In the genomic region with DNA sequence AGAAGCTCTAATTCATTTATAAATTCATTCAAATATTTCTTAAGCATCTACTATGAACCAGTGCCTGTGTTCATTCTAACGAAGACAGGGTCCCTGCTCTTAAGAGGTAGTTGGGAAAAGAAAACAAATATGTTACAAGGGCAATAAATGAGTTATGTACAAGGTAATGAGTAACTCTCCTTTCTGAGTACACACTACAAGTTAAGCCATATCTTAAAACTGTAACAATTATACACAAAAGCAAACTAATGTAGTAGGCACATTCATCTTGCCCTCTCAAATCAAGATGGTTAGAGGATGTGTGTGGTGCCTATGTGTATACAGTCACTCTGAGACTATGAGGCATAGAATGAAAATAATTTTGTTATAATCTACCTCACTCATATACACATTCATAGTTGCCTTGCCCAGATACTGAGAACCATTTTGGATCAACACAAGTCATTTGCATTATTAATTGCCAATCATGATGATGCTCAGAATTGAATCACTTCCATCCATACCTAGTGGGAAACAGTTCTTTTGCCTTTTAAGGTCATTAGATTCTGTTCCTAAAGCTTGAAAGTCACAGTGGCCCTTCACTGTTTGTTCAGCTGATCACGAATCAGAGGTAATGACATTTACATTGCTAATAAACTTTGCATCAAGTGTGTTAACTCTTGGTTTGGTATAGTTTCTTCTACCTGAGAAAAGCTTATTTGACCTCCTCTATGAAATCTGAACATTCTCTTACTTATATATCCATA, we compare ENCODE assay signal across 20 cellular contexts.
DNase-seq lines count a peak whose midpoint lies in the region; ATAC-seq and TF ChIP-seq lines count a peak whose summit lies in the region.
"Had no signal": no experiment of that assay in that cellular context is flagged by ENCODE, and none has a peak within 500 bp of the region (broad histone marks: within the 10 kb centered on the region; RNA-seq: fewer than 3 reads in every experiment).

No MANE protein-coding gene starts in this region.

- H2AK9ac ChIP-seq in IMR-90 (replicated peaks; ENCODE audit: low read depth, low read length, poor library complexity), result no peak overlapping the region

- H3K4me3 ChIP-seq in IMR-90 (ENCODE audit: insufficient read depth, low read depth, low read length), result no peak overlapping the region
- no peak overlapping the region for H3K4me3 ChIP-seq in mucosa of descending colon
- H3K4me3 ChIP-seq: MG63, PC-9 had no signal

- no peak overlapping the region for H2BK15ac ChIP-seq in IMR-90 (ENCODE audit: low read depth, low read length)

- no peaks in the 10 kb centered on the region for H3K36me3 ChIP-seq in IMR-90 (ENCODE audit: control insufficient read depth, insufficient read depth, low read length)
- no peaks in the 10 kb centered on the region for H3K36me3 ChIP-seq in mucosa of descending colon (ENCODE audit: low read depth)
- H3K36me3 ChIP-seq: MG63 had no signal

- H4K8ac ChIP-seq in IMR-90 (ENCODE audit: low read depth in 2 of 2, low read length in 2 of 2), result no peak overlapping the region

- no peak overlapping the region for H3K27ac ChIP-seq in IMR-90 (ENCODE audit: insufficient read depth, low read length)
- H3K27ac ChIP-seq: PC-9, RWPE1 had no signal

- H3K4ac ChIP-seq in IMR-90 (ENCODE audit: low read depth, low read length), result no peak overlapping the region

- in situ Hi-C loops in IMR-90 (cut with MboI; ENCODE audit: low sequenced_read_pairs), result no loop called here

- CTCF ChIA-PET in IMR-90 (lab: Yijun Ruan, JAX), result interaction anchor here (0.6 kb wide), 1 partner anchor 164 kb away, joined by 5 read pairs; no protein-coding TSS in a partner anchor

- no peak overlapping the region for H3K56ac ChIP-seq in IMR-90 (ENCODE audit: extremely low read depth, insufficient read depth, low read length)

- H2BK120ac ChIP-seq in IMR-90 (ENCODE audit: low read depth, low read length), result no peak overlapping the region

- WGBS in IMR-90 (ENCODE audit: extremely low coverage in 2 of 2, insufficient read length in 1 of 2), 2 experiments, result no CpG with 5 or more reads among the region's 2 CpGs

- H2BK20ac ChIP-seq in IMR-90 (ENCODE audit: low read depth, low read length), result no peak overlapping the region

- intact Hi-C loops in IMR-90 (cut with micrococcal nuclease) (no loop called here), mucosa of descending colon (cut with DNase I, micrococcal nuclease) (no loop called here), Right ventricle myocardium inferior (cut with DNase I) (loop anchor here (10.0 kb wide), 1 partner anchor 154 kb away; no protein-coding TSS in a partner anchor)

- no peak overlapping the region for H3K4me2 ChIP-seq in IMR-90 (ENCODE audit: low read depth, low read length)
- H3K4me2 ChIP-seq: PC-9 had no signal

- H3K9me3 ChIP-seq in IMR-90 (ENCODE audit: control insufficient read depth, insufficient read depth, low read length), result no peaks in the 10 kb centered on the region
- no peaks in the 10 kb centered on the region for H3K9me3 ChIP-seq in mucosa of descending colon
- H3K9me3 ChIP-seq: Caco-2, MG63 had no signal

- TF ChIP-seq RAD21 in IMR-90 (IDR thresholded peaks at IDR 0.05; ENCODE audit: low read length), result no peak

- H2BK5ac ChIP-seq in IMR-90 (ENCODE audit: low read depth, low read length, poor library complexity, severe bottlenecking), result no peak overlapping the region

- TF ChIP-seq POLR2A in IMR-90 (IDR thresholded peaks at IDR 0.05; ENCODE audit: low read depth, low read length), result no peak

- H3K27me3 ChIP-seq in IMR-90 (ENCODE audit: control insufficient read depth, insufficient read depth, low read length), result no peaks in the 10 kb centered on the region
- H3K27me3 ChIP-seq: MG63 had no signal

- H4K5ac ChIP-seq in IMR-90 (ENCODE audit: low read depth, low read length), result no peak overlapping the region; the same call in 1 of the 2 replicates

- no peak overlapping the region for H2AK5ac ChIP-seq in IMR-90 (ENCODE audit: low read depth, low read length)

- no peaks in the 10 kb centered on the region for H3K79me1 ChIP-seq in IMR-90 (ENCODE audit: low read depth in 1 of 2, low read length in 2 of 2)

- H4K20me1 ChIP-seq in IMR-90 (ENCODE audit: insufficient read depth, low read length), result no peaks in the 10 kb centered on the region

- POLR2A ChIA-PET in IMR-90 (lab: Charles Lee; ENCODE audit: unreplicated experiment), result no interaction called here

- DNase-seq in IMR-90, result no peak
- DNase-seq in kidney glomerular epithelial cell (lab: John Stamatoyannopoulos, UW), result peak; percentile 22
- no peak for DNase-seq in mucosa of descending colon
- DNase-seq in Right ventricle myocardium inferior (ENCODE audit: missing footprints), result no peak
- no peak for DNase-seq in NCI-H774 (lab: John Stamatoyannopoulos, UW)
- DNase-seq in CD1c-positive myeloid dendritic cell (ENCODE audit: extremely low spot score), result no peak
- DNase-seq: C1 segment of cervical spinal cord; Caco-2; CD8-positive, alpha-beta T cell; DMS79 treated with DMSO at 0.1 percent for 48 hours; GF-D8; KBM-7; MG63; NCI-H2029; NCI-H446 treated with DMSO at 0.1 percent for 48 hours; NCI-H526; PC-9; SHP77 treated with DMSO at 0.1 percent for 48 hours had no signal

- H3K14ac ChIP-seq in IMR-90 (replicated peaks; ENCODE audit: low read depth, low read length), result 0 out of 2 replicates have a peak overlapping the region, but pooled peaks have one; percentile 37

- no peak overlapping the region for H3K9ac ChIP-seq in IMR-90 (ENCODE audit: low read depth, low read length)

- dilution Hi-C loops in IMR-90 (cut with HindIII; ENCODE audit: low sequenced_read_pairs, unreplicated experiment), result no loop called here

- no peak overlapping the region for H4K91ac ChIP-seq in IMR-90 (ENCODE audit: insufficient read depth, low read depth, low read length)

- H3K9me1 ChIP-seq in IMR-90 (ENCODE audit: insufficient read depth, low read length), result no peaks in the 10 kb centered on the region

- H3K23ac ChIP-seq in IMR-90 (ENCODE audit: low read depth, low read length), result no peak overlapping the region

- no peak overlapping the region for H3K18ac ChIP-seq in IMR-90 (ENCODE audit: low read depth, low read length)

- H2AFZ ChIP-seq in IMR-90 (replicated peaks; ENCODE audit: low read length, poor library complexity), result no peak overlapping the region
- H2AFZ ChIP-seq: PC-9 had no signal

- H3K4me1 ChIP-seq in IMR-90 (ENCODE audit: control insufficient read depth, insufficient read depth, low read length), result peaks cover 5% of the 10 kb centered on the region; the same call in 1 of the 2 replicates
- peaks cover 5% of the 10 kb centered on the region for H3K4me1 ChIP-seq in mucosa of descending colon (ENCODE audit: low read depth)

- BruUV-seq in IMR-90 (replicated peaks; lab: Mats Ljungman, UMichigan), result no TSS peak

- no peak for ATAC-seq in IMR-90 (ENCODE audit: low read depth)
- ATAC-seq in mucosa of descending colon, result peak; percentile 70
- no peak for ATAC-seq in Right ventricle myocardium inferior
- no peak for ATAC-seq in GM19328 (IDR thresholded peaks at IDR 0.05; ENCODE audit: unreplicated experiment)
- ATAC-seq: CD8-positive, alpha-beta T cell had no signal

- TF ChIP-seq CTCF in IMR-90 (conservative IDR thresholded peaks at IDR 0.05; ENCODE audit: low read depth, low read length) (no peak), mucosa of descending colon (IDR thresholded peaks at IDR 0.05) (no peak)

TF ChIP-seq in IMR-90, 13 proteins besides CTCF, POLR2A, EP300 and RAD21:
- TF ChIP-seq CEBPB (IDR thresholded peaks at IDR 0.05; ENCODE audit: low read depth, low read length), result no peak
- TF ChIP-seq, protein P1, sequence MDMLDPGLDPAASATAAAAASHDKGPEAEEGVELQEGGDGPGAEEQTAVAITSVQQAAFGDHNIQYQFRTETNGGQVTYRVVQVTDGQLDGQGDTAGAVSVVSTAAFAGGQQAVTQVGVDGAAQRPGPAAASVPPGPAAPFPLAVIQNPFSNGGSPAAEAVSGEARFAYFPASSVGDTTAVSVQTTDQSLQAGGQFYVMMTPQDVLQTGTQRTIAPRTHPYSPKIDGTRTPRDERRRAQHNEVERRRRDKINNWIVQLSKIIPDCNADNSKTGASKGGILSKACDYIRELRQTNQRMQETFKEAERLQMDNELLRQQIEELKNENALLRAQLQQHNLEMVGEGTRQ (IDR thresholded peaks at IDR 0.05; ENCODE audit: low read depth, low read length), result no peak
- no peak for TF ChIP-seq MAFK (IDR thresholded peaks at IDR 0.05; ENCODE audit: low read depth, low read length)
- no peak for TF ChIP-seq CHD1 (IDR thresholded peaks at IDR 0.05; ENCODE audit: low read depth, low read length)
- no peak for TF ChIP-seq BHLHE40 (IDR thresholded peaks at IDR 0.05; ENCODE audit: low read depth, low read length)
- no peak for TF ChIP-seq MAZ (IDR thresholded peaks at IDR 0.05; ENCODE audit: borderline replicate concordance, low read depth, low read length)
